In the genomic region with DNA sequence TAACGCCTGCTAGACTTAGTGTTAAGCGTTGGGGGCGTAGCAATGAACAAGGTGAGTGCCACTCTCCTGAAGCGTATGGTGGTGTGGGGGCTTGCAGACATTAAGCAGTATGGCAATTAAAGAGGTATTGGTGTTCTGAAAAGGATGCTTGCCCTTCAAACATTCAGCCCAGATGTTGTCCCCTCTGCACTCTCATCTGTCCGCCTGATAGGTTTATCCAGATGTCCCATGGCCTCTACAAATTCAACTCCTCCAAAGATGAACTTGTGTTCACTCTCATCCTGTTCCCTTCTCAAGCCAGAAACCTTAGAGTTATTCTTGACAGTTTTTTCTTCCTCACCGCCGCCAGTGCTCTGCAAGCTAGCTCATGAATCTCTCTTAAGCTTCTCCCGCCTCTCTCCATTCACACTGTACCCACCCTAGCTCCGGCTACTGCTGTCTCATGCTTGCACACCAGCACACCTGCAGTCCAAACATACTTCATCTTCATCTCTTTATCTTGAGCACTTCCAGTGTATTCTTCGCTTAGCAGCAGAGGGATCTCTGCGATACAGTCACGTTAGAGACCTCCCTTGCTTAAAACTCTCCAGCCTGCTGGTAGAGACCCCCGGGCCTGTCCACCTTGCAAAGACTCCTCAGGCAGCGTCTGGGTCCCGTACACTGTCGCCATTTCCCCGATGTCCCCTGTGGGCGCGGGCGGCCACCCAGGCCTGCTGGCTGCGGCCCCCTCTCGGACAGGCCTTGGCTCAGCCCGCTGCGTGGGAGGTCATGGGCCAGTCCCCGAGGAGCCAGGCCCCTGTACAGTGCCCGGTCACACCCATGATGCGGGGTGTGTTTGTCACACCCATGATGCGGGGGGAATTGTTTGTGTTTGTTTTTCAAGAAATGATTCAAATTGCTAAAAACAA, we compare ENCODE assay signal across 8 cellular contexts. TPM values are rescaled to one million over a fixed set of nuclear protein-coding genes. Genes with fewer than 3 reads are reported as not detected.
DNase-seq lines count a peak whose midpoint lies in the region; ATAC-seq and TF ChIP-seq lines count a peak whose summit lies in the region.

No MANE protein-coding gene starts in this region.

- TF ChIP-seq POLR2A in gastroesophageal sphincter (IDR thresholded peaks at IDR 0.05) (no peak), sigmoid colon (IDR thresholded peaks at IDR 0.05) (no peak)

- peaks cover 6% of the 10 kb centered on the region for H3K36me3 Mint-ChIP-seq in T-helper 17 cell (ENCODE audit: low read depth)

- H3K4me3 ChIP-seq in gastroesophageal sphincter, result peak overlapping the region; percentile 64 to 94
- peak overlapping the region; percentile 61 to 80 (median 68) for H3K4me3 ChIP-seq in sigmoid colon

- peaks cover 0 to 29% (median 10%) of the 10 kb centered on the region in 3 donors for H3K4me1 ChIP-seq in gastroesophageal sphincter
- H3K4me1 ChIP-seq in sigmoid colon, result peaks cover 0 to 14% (median 12%) of the 10 kb centered on the region in 4 donors

- TF ChIP-seq CTCF in gastroesophageal sphincter (IDR thresholded peaks at IDR 0.05) (no peak), sigmoid colon (IDR thresholded peaks at IDR 0.05) (no peak)

- DNase-seq in T-helper 17 cell (no peak), sigmoid colon (no peak), DMS153 (lab: John Stamatoyannopoulos, UW) (no peak), NCI-H748 (lab: John Stamatoyannopoulos, UW; ENCODE audit: unreplicated experiment) (no peak), amniotic stem cell (lab: John Stamatoyannopoulos, UW) (no peak)

- no peaks in the 10 kb centered on the region for H3K9me3 ChIP-seq in T-helper 17 cell (ENCODE audit: control insufficient read depth, low read length, poor library complexity, severe bottlenecking)
- H3K9me3 ChIP-seq in gastroesophageal sphincter, result no peaks in the 10 kb centered on the region
- H3K9me3 ChIP-seq in sigmoid colon, result no peaks in the 10 kb centered on the region

- peak overlapping the region; percentile 81 to 91 (median 87) for H3K27ac ChIP-seq in gastroesophageal sphincter
- peak overlapping the region; percentile 81 to 91 (median 86) for H3K27ac ChIP-seq in sigmoid colon

- H3K4me1 Mint-ChIP-seq in T-helper 17 cell, result peaks cover 22% of the 10 kb centered on the region

- H3K36me3 ChIP-seq in gastroesophageal sphincter (peaks cover 0 to 43% of the 10 kb centered on the region in 2 donors), sigmoid colon (peaks cover 19 to 40% (median 33%) of the 10 kb centered on the region in 4 donors)

- intact Hi-C loops in sigmoid colon (cut with DNase I), result loop anchor here (2.0 kb wide), 2 partner anchors 33 to 59 kb away; partner anchors contain the start of gene ZNFX1

- no peaks in the 10 kb centered on the region for H3K27me3 Mint-ChIP-seq in T-helper 17 cell

- TF ChIP-seq EP300 in gastroesophageal sphincter (IDR thresholded peaks at IDR 0.05) (no peak), sigmoid colon (IDR thresholded peaks at IDR 0.05) (no peak)

- WGBS in gastroesophageal sphincter (ENCODE audit: low coverage in 1 of 2), 2 donors, result 21 to 46% methylated on average over 9 to 14 of the region's 28 CpGs
- WGBS in sigmoid colon, 2 donors, result 64 to 71% methylated on average over 28 of the region's 28 CpGs

- H3K4me3 Mint-ChIP-seq in T-helper 17 cell, result peak overlapping the region; percentile 98

- H3K27ac Mint-ChIP-seq in T-helper 17 cell, result peak overlapping the region; percentile 99

- ATAC-seq in GM21367 (IDR thresholded peaks at IDR 0.05; ENCODE audit: unreplicated experiment) (peak; percentile 5), T-helper 17 cell (no peak), gastroesophageal sphincter (no peak), GM18858 (IDR thresholded peaks at IDR 0.05; ENCODE audit: unreplicated experiment) (no peak)

- H3K27me3 ChIP-seq in gastroesophageal sphincter (no peaks in the 10 kb centered on the region), sigmoid colon (no peaks in the 10 kb centered on the region)

RNA-seq across cellular contexts. Expression of gene DDX27, which starts 1.0 kb away (rescaled TPM):
- total RNA-seq in T-helper 17 cell (10 to 100 TPM; 84.1 to 87.5 TPM), gastroesophageal sphincter (10 to 100 TPM; 22.3 to 32.5 (median 29.8) TPM), sigmoid colon (10 to 100 TPM; 23.5 to 28.2 (median 27.8) TPM)
- 10 to 100 TPM; 16.8 to 40.4 (median 22.2) TPM for polyA plus RNA-seq in sigmoid colon

RNA-seq across cellular contexts. Expression of gene STAU1, which starts 32.0 kb away (rescaled TPM):
- total RNA-seq in T-helper 17 cell, result 10 to 100 TPM; 45.6 to 62.5 TPM
- total RNA-seq in gastroesophageal sphincter, result 100 to 1,000 TPM in 3 of 4 donors, 10 to 100 TPM in 1; 86.3 to 134 (median 104) TPM
- total RNA-seq in sigmoid colon, result 100 to 1,000 TPM in 1 of 4 donors, 10 to 100 TPM in 3; 82.8 to 110 (median 92.7) TPM
- polyA plus RNA-seq in sigmoid colon, result 10 to 100 TPM; 51.9 to 66.1 (median 58.3) TPM

RNA-seq across cellular contexts. Expression of gene ZNFX1, which starts 57.7 kb away (rescaled TPM):
- total RNA-seq in T-helper 17 cell, result 10 to 100 TPM; 54.0 to 58.8 TPM
- 10 to 100 TPM; 36.2 to 46.6 (median 41.5) TPM for total RNA-seq in gastroesophageal sphincter
- total RNA-seq in sigmoid colon, result 10 to 100 TPM; 25.7 to 32.1 (median 29.6) TPM
- 10 to 100 TPM in 1 of 3 donors, 1 to 10 TPM in 2; 7.2 to 20.2 (median 9.5) TPM for polyA plus RNA-seq in sigmoid colon
